In genomic region chr1:94549706-94550105, GRCh38 we compare ENCODE assay signal across 15 cellular contexts. TPM values are rescaled to one million over a fixed set of nuclear protein-coding genes. Genes with fewer than 3 reads are reported as not detected.
"Had no signal": no experiment of that assay in that cellular context is flagged by ENCODE, and none has a peak within 500 bp of the region (broad histone marks: within the 10 kb centered on the region; RNA-seq: fewer than 3 reads in every experiment).

No MANE protein-coding gene starts in this region.

- H3K9me3 Mint-ChIP-seq: activated naive CD4-positive, alpha-beta T cell treated with anti-CD3 and anti-CD28 coated beads, Interleukin-2, amount 50 U/mL, for 24 hours; effector memory CD8-positive, alpha-beta T cell; naive thymus-derived CD8-positive, alpha-beta T cell; type B pancreatic cell had no signal

- H3K4me3 ChIP-seq: ascending aorta, gastroesophageal sphincter, heart left ventricle, right atrium auricular region had no signal

- H3K27ac Mint-ChIP-seq: activated naive CD4-positive, alpha-beta T cell treated with anti-CD3 and anti-CD28 coated beads, Interleukin-2, amount 50 U/mL, for 24 hours; effector memory CD8-positive, alpha-beta T cell; naive thymus-derived CD8-positive, alpha-beta T cell; type B pancreatic cell had no signal

- H3K36me3 ChIP-seq: ascending aorta, gastroesophageal sphincter, heart left ventricle, right atrium auricular region had no signal

- H3K9me3 ChIP-seq: ascending aorta, gastroesophageal sphincter, heart left ventricle, right atrium auricular region had no signal

- H3K27ac ChIP-seq: ascending aorta, heart left ventricle, right atrium auricular region had no signal

- H3K27me3 Mint-ChIP-seq: type B pancreatic cell had no signal

- H3K4me3 Mint-ChIP-seq: activated naive CD4-positive, alpha-beta T cell treated with anti-CD3 and anti-CD28 coated beads, Interleukin-2, amount 50 U/mL, for 24 hours; effector memory CD8-positive, alpha-beta T cell; naive thymus-derived CD8-positive, alpha-beta T cell; type B pancreatic cell had no signal

- H3K4me1 Mint-ChIP-seq: activated naive CD4-positive, alpha-beta T cell treated with anti-CD3 and anti-CD28 coated beads, Interleukin-2, amount 50 U/mL, for 24 hours; naive thymus-derived CD8-positive, alpha-beta T cell had no signal

- DNase-seq: activated CD4-positive, alpha-beta T cell treated with anti-CD3 and anti-CD28 coated beads, Interleukin-2, amount 50 U/mL, for 4 hours; activated gamma-delta T cell; dermis blood vessel endothelial cell; effector memory CD8-positive, alpha-beta T cell; heart left ventricle; mesendoderm; naive thymus-derived CD8-positive, alpha-beta T cell; stimulated activated naive CD8-positive, alpha-beta T cell treated with anti-CD3 and anti-CD28 coated beads, Interleukin-15, Interleukin-2, amounts not matched to agents 100 U/mL and 50 U/mL, for 24 hours; SW 1271; T-helper 2 cell had no signal

- H3K27me3 ChIP-seq: ascending aorta, gastroesophageal sphincter, heart left ventricle, right atrium auricular region had no signal

- H3K36me3 Mint-ChIP-seq: activated naive CD4-positive, alpha-beta T cell treated with anti-CD3 and anti-CD28 coated beads, Interleukin-2, amount 50 U/mL, for 24 hours; naive thymus-derived CD8-positive, alpha-beta T cell; type B pancreatic cell had no signal

- ATAC-seq: effector memory CD8-positive, alpha-beta T cell; gastroesophageal sphincter; heart left ventricle; naive thymus-derived CD8-positive, alpha-beta T cell; stimulated activated naive CD8-positive, alpha-beta T cell treated with anti-CD3 and anti-CD28 coated beads, Interleukin-15, Interleukin-2, amounts not matched to agents 100 U/mL and 50 U/mL, for 24 hours had no signal

RNA-seq across cellular contexts. Expression of gene F3, which starts 8.1 kb away (rescaled TPM):
- total RNA-seq: naive thymus-derived CD8-positive, alpha-beta T cell had no signal
- polyA plus RNA-seq: naive thymus-derived CD8-positive, alpha-beta T cell had no signal
